Comparison of ENCODE assay signal across 38 cellular contexts in the genomic region with DNA sequence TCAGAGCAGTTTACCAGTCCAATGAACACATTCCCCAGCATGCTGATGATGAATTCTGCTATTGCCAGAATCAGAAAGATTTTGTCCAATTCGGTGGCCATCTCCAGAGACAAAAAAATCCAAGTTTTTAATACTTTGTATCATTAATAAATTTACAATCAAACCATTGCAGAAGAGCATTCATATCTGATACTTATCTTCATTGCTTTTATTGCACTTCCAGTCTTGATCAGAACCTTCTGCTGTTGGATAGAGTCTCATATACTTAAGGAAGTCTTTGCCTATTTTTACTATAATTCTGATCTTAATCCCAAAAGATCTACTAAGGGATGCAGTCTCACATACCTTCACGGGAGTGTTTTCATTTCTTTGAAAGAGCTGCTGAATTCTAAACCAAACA. TPM values are rescaled to one million over a fixed set of nuclear protein-coding genes. Genes with fewer than 3 reads are reported as not detected.
"Had no signal": no experiment of that assay in that cellular context is flagged by ENCODE, and none has a peak within 500 bp of the region (broad histone marks: within the 10 kb centered on the region; RNA-seq: fewer than 3 reads in every experiment).

A gene with protein sequence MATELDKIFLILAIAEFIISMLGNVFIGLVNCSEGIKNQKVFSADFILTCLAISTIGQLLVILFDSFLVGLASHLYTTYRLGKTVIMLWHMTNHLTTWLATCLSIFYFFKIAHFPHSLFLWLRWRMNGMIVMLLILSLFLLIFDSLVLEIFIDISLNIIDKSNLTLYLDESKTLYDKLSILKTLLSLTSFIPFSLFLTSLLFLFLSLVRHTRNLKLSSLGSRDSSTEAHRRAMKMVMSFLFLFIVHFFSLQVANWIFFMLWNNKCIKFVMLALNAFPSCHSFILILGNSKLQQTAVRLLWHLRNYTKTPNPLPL (minus strand): TSS at position 101 of the 400 bp plus-strand sequence. CDS start 0 bp downstream, at position 101.

- H3K9me3 ChIP-seq: MG63 had no signal

- H3K4me3 ChIP-seq: MG63 had no signal

- H3K36me3 ChIP-seq: MG63 had no signal

- H3K9ac ChIP-seq: KMS-11 had no signal

- DNase-seq: Karpas-422, Kasumi-1, MG63, MM.1S, MV-4-11, NCI-H1048, NCI-H1092, NCI-H1092 treated with DMSO at 0.1 percent for 48 hours, NCI-H1105, NCI-H1105 treated with DMSO at 0.1 percent for 48 hours, NCI-H1417, NCI-H1417 treated with DMSO at 0.1 percent for 48 hours, NCI-H1436, NCI-H1436 treated with DMSO at 0.1 percent for 48 hours, NCI-H146, NCI-H1694, NCI-H1694 treated with DMSO at 0.1 percent for 48 hours, NCI-H187, NCI-H187 treated with DMSO at 0.1 percent for 48 hours, NCI-H1930, NCI-H2029, NCI-H2029 treated with DMSO at 0.1 percent for 48 hours, NCI-H2081, NCI-H2081 treated with DMSO at 0.1 percent for 48 hours, NCI-H2107, NCI-H2171, NCI-H2171 treated with DMSO at 0.1 percent for 48 hours, NCI-H2227 treated with DMSO at 0.1 percent for 48 hours, NCI-H226, NCI-H345, NCI-H446, NCI-H446 treated with DMSO at 0.1 percent for 48 hours, NCI-H510A had no signal

- H3K4me2 ChIP-seq: KMS-11 had no signal

- H3K27ac ChIP-seq: KMS-11 had no signal

RNA-seq across cellular contexts. Expression of the gene that starts here (rescaled TPM):
- total RNA-seq: LHCN-M2, M059J, MCF 10A, NCI-H460 had no signal
